In the genomic region with DNA sequence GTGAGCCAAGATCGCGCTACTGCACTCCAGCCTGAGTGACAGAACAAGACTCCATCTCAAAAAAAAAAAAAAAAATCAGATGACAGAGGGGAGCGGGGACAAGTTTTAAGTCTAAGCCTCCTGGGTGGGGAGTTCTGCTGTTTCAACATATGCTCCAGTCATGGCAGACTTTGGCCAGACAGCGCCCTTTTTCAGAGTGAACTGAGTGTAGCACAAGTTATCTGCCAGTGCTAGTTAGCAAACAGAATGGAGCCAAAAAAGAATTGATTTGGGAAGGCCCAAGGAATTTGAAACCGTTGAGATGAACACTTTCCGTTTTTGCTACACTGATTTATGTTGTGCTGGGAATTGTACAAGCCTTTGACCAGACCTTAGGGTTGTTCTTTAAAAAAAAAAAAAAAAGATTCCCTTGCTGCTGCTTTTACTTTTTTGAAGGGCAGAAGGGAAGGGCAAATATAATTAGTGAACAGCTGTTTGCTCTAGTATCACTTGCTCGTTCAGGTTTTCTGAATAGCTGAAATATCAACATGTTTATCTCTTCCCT, we compare ENCODE assay signal across 10 cellular contexts. TPM values are rescaled to one million over a fixed set of nuclear protein-coding genes. Genes with fewer than 3 reads are reported as not detected.
DNase-seq lines count a peak whose midpoint lies in the region; ATAC-seq and TF ChIP-seq lines count a peak whose summit lies in the region.
"Had no signal": no experiment of that assay in that cellular context is flagged by ENCODE, and none has a peak within 500 bp of the region (broad histone marks: within the 10 kb centered on the region; RNA-seq: fewer than 3 reads in every experiment).

No MANE protein-coding gene starts in this region.

- H3K27me3 ChIP-seq in brain microvascular endothelial cell (replicated peaks) (no peaks in the 10 kb centered on the region), left lung (no peaks in the 10 kb centered on the region), tibial nerve (no peaks in the 10 kb centered on the region)

- no peaks in the 10 kb centered on the region for H3K9me3 ChIP-seq in left lung
- H3K9me3 ChIP-seq in tibial nerve: no peaks in the 10 kb centered on the region

- H3K4me1 ChIP-seq in left lung (peaks cover 85 to 90% of the 10 kb centered on the region in 2 donors), tibial nerve (peaks cover 9 to 99% (median 80%) of the 10 kb centered on the region in 4 donors)

- no peak overlapping the region for H3K27ac Mint-ChIP-seq in activated T-cell treated with anti-CD3 and anti-CD28 coated beads, Interleukin-2, amount 50 U/mL, for 72 hours

- H3K4me3 Mint-ChIP-seq in activated T-cell treated with anti-CD3 and anti-CD28 coated beads, Interleukin-2, amount 50 U/mL, for 72 hours: no peak overlapping the region
- H3K4me3 Mint-ChIP-seq: B cell had no signal

- H3K27ac ChIP-seq in brain microvascular endothelial cell (peak overlapping the region; percentile 73), left lung (peak overlapping the region; percentile 86 to 87), tibial nerve (peak overlapping the region; percentile 60 to 93 (median 92))

- in situ Hi-C loops in brain microvascular endothelial cell (cut with HindIII; ENCODE audit: low pct_ligation_motif_present, low sequenced_read_pairs): no loop called here
- in situ Hi-C loops in KBM-7 (cut with MboI; ENCODE audit: low pct_unique_long_range_greater_than_20kb, low sequenced_read_pairs): no loop called here

- TF ChIP-seq EP300 in tibial nerve (IDR thresholded peaks at IDR 0.05): no peak

- H3K36me3 Mint-ChIP-seq in activated T-cell treated with anti-CD3 and anti-CD28 coated beads, Interleukin-2, amount 50 U/mL, for 72 hours (ENCODE audit: insufficient read depth in 2 of 2): peaks cover 12 to 18% of the 10 kb centered on the region in 2 donors

- H3K4me1 Mint-ChIP-seq in activated T-cell treated with anti-CD3 and anti-CD28 coated beads, Interleukin-2, amount 50 U/mL, for 72 hours (ENCODE audit: low read depth): peaks cover 97% of the 10 kb centered on the region

- peaks cover 3% of the 10 kb centered on the region for H3K36me3 ChIP-seq in brain microvascular endothelial cell (replicated peaks)
- H3K36me3 ChIP-seq in left lung: no peaks in the 10 kb centered on the region
- no peaks in the 10 kb centered on the region for H3K36me3 ChIP-seq in tibial nerve

- DNase-seq in NCI-H2227 treated with DMSO at 0.1 percent for 48 hours (lab: John Stamatoyannopoulos, UW) (peak; percentile 85), NCI-H2227 (lab: John Stamatoyannopoulos, UW; ENCODE audit: unreplicated experiment) (no peak), brain microvascular endothelial cell (no peak), left lung (no peak), tibial nerve (ENCODE audit: low spot score in 2 of 2) (no peak), KBM-7 (no peak)
- DNase-seq in activated T-cell treated with anti-CD3 and anti-CD28 coated beads, Interleukin-2, amount 50 U/mL, for 72 hours: no peak
- DNase-seq: activated CD8-positive, alpha-beta memory T cell treated with anti-CD3 and anti-CD28 coated beads, Interleukin-2, amount 50 U/mL, for 48 hours had no signal

- H3K4me3 ChIP-seq in brain microvascular endothelial cell (ENCODE audit: low read depth, low read length) (no peak overlapping the region), left lung (no peak overlapping the region), tibial nerve (no peak overlapping the region)

- H3K9me3 Mint-ChIP-seq in activated T-cell treated with anti-CD3 and anti-CD28 coated beads, Interleukin-2, amount 50 U/mL, for 72 hours: no peaks in the 10 kb centered on the region

- H3K27me3 Mint-ChIP-seq in activated T-cell treated with anti-CD3 and anti-CD28 coated beads, Interleukin-2, amount 50 U/mL, for 72 hours (ENCODE audit: low read depth): peaks cover 7% of the 10 kb centered on the region
- H3K27me3 Mint-ChIP-seq: B cell had no signal

- no peak for ATAC-seq in left lung
- ATAC-seq in activated T-cell treated with anti-CD3 and anti-CD28 coated beads, Interleukin-2, amount 50 U/mL, for 72 hours (replicated peaks in 1 of 2): no peak
- ATAC-seq in GM18867 (IDR thresholded peaks at IDR 0.05; ENCODE audit: unreplicated experiment): no peak

- intact Hi-C loops in left lung (cut with DNase I): loop anchor here (10.0 kb wide), 2 partner anchors 62 to 72 kb away; no protein-coding TSS in a partner anchor

- TF ChIP-seq CTCF in brain microvascular endothelial cell (IDR thresholded peaks at IDR 0.05; ENCODE audit: low read depth, low read length, missing control alignments): no peak
- no peak for TF ChIP-seq CTCF in left lung (IDR thresholded peaks at IDR 0.05)
- TF ChIP-seq CTCF in tibial nerve (IDR thresholded peaks at IDR 0.05): no peak

- 42 to 51% methylated on average over 7 of the region's 7 CpGs for WGBS in tibial nerve, 2 donors

- TF ChIP-seq POLR2A in tibial nerve (IDR thresholded peaks at IDR 0.05): no peak

RNA-seq across cellular contexts. Expression of a gene that starts 5.7 kb away (rescaled TPM):
- total RNA-seq in left lung (100 to 1,000 TPM; 576 to 647 TPM), tibial nerve (100 to 1,000 TPM; 342 to 463 (median 382) TPM)
- total RNA-seq in activated T-cell treated with anti-CD3 and anti-CD28 coated beads, Interleukin-2, amount 50 U/mL, for 72 hours: 100 to 1,000 TPM; 200 to 227 TPM

RNA-seq across cellular contexts. Expression of a gene that starts 34.1 kb away (rescaled TPM):
- total RNA-seq in left lung (100 to 1,000 TPM; 184 to 224 TPM), tibial nerve (100 to 1,000 TPM; 326 to 534 (median 466) TPM)
- 100 to 1,000 TPM; 219 to 237 TPM for total RNA-seq in activated T-cell treated with anti-CD3 and anti-CD28 coated beads, Interleukin-2, amount 50 U/mL, for 72 hours

RNA-seq across cellular contexts. Expression of a gene that starts 35.3 kb away (rescaled TPM):
- 10 to 100 TPM in 1 of 2 donors, 1 to 10 TPM in 1; 6.1 to 10.7 TPM for total RNA-seq in left lung
- total RNA-seq in tibial nerve: 10 to 100 TPM in 1 of 4 donors, 1 to 10 TPM in 3; 2.5 to 10.0 (median 8.8) TPM
- 100 to 1,000 TPM; 261 to 262 TPM for total RNA-seq in activated T-cell treated with anti-CD3 and anti-CD28 coated beads, Interleukin-2, amount 50 U/mL, for 72 hours

Comparison
In these comparisons a context has a peak if more than half of its experiments do, and no peak if none do; other contexts are left out.
1. RNA of a gene that starts 35.3 kb away (total RNA-seq): 261 to 262 TPM in activated T-cell treated with anti-CD3 and anti-CD28 coated beads, Interleukin-2, amount 50 U/mL, for 72 hours; 6.1 to 10.7 TPM in left lung and 2.5 to 10.0 TPM in tibial nerve; every median in the first group is over 10 times any median in the second.
2. Peak in every context shown above with its lines, with median percentiles within 50 percentile points of each other: H3K27ac ChIP-seq.